Comparison of ENCODE assay signal across 18 cellular contexts in the genomic region with DNA sequence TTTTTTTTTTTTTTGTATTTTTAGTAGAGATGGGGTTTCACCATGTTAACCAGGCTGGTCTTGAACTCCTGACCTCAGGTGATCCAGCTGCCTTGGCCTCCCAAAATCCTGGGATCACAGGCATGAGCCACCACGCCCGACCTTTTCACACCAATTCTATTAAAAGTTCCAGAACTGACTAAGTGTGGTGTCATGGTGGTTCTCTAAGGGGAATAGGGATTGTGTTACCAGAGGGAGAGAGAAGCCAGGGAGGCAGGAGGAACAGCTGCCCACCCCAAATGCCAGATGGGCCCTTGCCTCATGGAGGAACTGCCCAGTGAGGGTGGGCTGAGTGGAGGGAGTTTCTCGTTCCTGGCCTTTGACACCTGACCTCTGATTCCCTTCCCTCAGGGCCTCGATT. TPM values are rescaled to one million over a fixed set of nuclear protein-coding genes. Genes with fewer than 3 reads are reported as not detected.
DNase-seq lines count a peak whose midpoint lies in the region; ATAC-seq and TF ChIP-seq lines count a peak whose summit lies in the region.
"Had no signal": no experiment of that assay in that cellular context is flagged by ENCODE, and none has a peak within 500 bp of the region (broad histone marks: within the 10 kb centered on the region; RNA-seq: fewer than 3 reads in every experiment).

No MANE protein-coding gene starts in this region.

- TF ChIP-seq CTCF in osteoblast (IDR thresholded peaks at IDR 0.05; ENCODE audit: extremely low read depth, low read depth, low read length) (no peak), gastroesophageal sphincter (IDR thresholded peaks at IDR 0.05) (no peak)

- H3K36me3 ChIP-seq in osteoblast (ENCODE audit: insufficient read depth, low read length) (peaks cover 54% of the 10 kb centered on the region), gastroesophageal sphincter (peaks cover 0 to 96% of the 10 kb centered on the region in 2 donors)

- DNase-seq in DMS 273 (lab: John Stamatoyannopoulos, UW; ENCODE audit: unreplicated experiment) (peak; percentile 29), DMS 273 treated with DMSO at 0.1 percent for 48 hours (lab: John Stamatoyannopoulos, UW) (no peak), RKO (ENCODE audit: low spot score) (peak; percentile 54), osteoblast (ENCODE audit: insufficient read length, low spot score, missing footprints) (peak; percentile 66)
- DNase-seq: ACHN; BE2C; CD4-positive, CD25-positive, alpha-beta regulatory T cell; DMS53; KG1; MM.1S; NCI-H2029; NCI-H2227 treated with DMSO at 0.1 percent for 48 hours; NCI-H526 treated with DMSO at 0.1 percent for 48 hours; SHP77 treated with DMSO at 0.1 percent for 48 hours had no signal

- no peak for TF ChIP-seq POLR2A in gastroesophageal sphincter (IDR thresholded peaks at IDR 0.05)

- H3K4me2 ChIP-seq in osteoblast (ENCODE audit: insufficient read depth, low read length) = no peak overlapping the region

- peaks cover 4% of the 10 kb centered on the region for H3K79me2 ChIP-seq in osteoblast (ENCODE audit: insufficient read depth, low read length)

- H2AFZ ChIP-seq in osteoblast (ENCODE audit: low read length) = no peak overlapping the region

- 81% methylated on average over 2 of the region's 4 CpGs; no CpG with 5 or more reads in 1 of the 2 donors for WGBS in gastroesophageal sphincter (ENCODE audit: low coverage in 1 of 2), 2 donors

- no peaks in the 10 kb centered on the region for H3K9me3 ChIP-seq in osteoblast (ENCODE audit: low read depth, low read length)
- H3K9me3 ChIP-seq in gastroesophageal sphincter = no peaks in the 10 kb centered on the region
- H3K9me3 ChIP-seq: BE2C had no signal

- H4K20me1 ChIP-seq in osteoblast (ENCODE audit: insufficient read depth, low read length) = peaks cover 6% of the 10 kb centered on the region

- H3K27me3 ChIP-seq in osteoblast (ENCODE audit: insufficient read depth, low read length) (no peaks in the 10 kb centered on the region), gastroesophageal sphincter (no peaks in the 10 kb centered on the region)
- H3K27me3 ChIP-seq: BE2C had no signal

- H3K4me1 ChIP-seq in osteoblast (ENCODE audit: insufficient read depth, low read length) = peaks cover 4% of the 10 kb centered on the region
- peaks cover 0 to 10% (median 6%) of the 10 kb centered on the region in 3 donors for H3K4me1 ChIP-seq in gastroesophageal sphincter
- H3K4me1 ChIP-seq: BE2C had no signal

- TF ChIP-seq EP300 in gastroesophageal sphincter (IDR thresholded peaks at IDR 0.05) = no peak

- H3K27ac ChIP-seq in osteoblast (ENCODE audit: low read depth, low read length) = no peak overlapping the region
- no peak overlapping the region for H3K27ac ChIP-seq in gastroesophageal sphincter
- H3K27ac ChIP-seq: 22Rv1, SK-N-MC had no signal

- ATAC-seq in gastroesophageal sphincter (no peak), HG02571 (IDR thresholded peaks at IDR 0.05; ENCODE audit: unreplicated experiment) (no peak)

- H3K4me3 ChIP-seq in osteoblast (ENCODE audit: insufficient read depth, low read length) (no peak overlapping the region), gastroesophageal sphincter (no peak overlapping the region)
- H3K4me3 ChIP-seq: SK-N-MC had no signal

RNA-seq across cellular contexts. Expression of a gene that starts 5.9 kb away (rescaled TPM):
- 35.9 and 39.4 TPM in 2 replicates for total RNA-seq in osteoblast
- total RNA-seq in gastroesophageal sphincter = 10 to 100 TPM; 21.2 to 44.2 (median 28.3) TPM

RNA-seq across cellular contexts. Expression of a gene that starts 24.9 kb away (rescaled TPM):
- total RNA-seq in osteoblast = 0.29 and 1.4 TPM in 2 replicates
- total RNA-seq in gastroesophageal sphincter = 1 to 10 TPM; 7.6 to 9.4 (median 8.5) TPM

RNA-seq across cellular contexts. Expression of a gene that starts 47.0 kb away (rescaled TPM):
- total RNA-seq in osteoblast = 238 and 245 TPM in 2 replicates
- 100 to 1,000 TPM; 179 to 260 (median 181) TPM for total RNA-seq in gastroesophageal sphincter

RNA-seq across cellular contexts. Expression of a gene that starts 47.6 kb away (rescaled TPM):
- total RNA-seq in osteoblast (104 and 123 TPM in 2 replicates), gastroesophageal sphincter (100 to 1,000 TPM; 180 to 267 (median 218) TPM)

RNA-seq across cellular contexts. Expression of a gene that starts 59.6 kb away (rescaled TPM):
- total RNA-seq in osteoblast = 24.5 and 28.6 TPM in 2 replicates
- 10 to 100 TPM; 39.8 to 77.1 (median 71.2) TPM for total RNA-seq in gastroesophageal sphincter
